In the genomic region with DNA sequence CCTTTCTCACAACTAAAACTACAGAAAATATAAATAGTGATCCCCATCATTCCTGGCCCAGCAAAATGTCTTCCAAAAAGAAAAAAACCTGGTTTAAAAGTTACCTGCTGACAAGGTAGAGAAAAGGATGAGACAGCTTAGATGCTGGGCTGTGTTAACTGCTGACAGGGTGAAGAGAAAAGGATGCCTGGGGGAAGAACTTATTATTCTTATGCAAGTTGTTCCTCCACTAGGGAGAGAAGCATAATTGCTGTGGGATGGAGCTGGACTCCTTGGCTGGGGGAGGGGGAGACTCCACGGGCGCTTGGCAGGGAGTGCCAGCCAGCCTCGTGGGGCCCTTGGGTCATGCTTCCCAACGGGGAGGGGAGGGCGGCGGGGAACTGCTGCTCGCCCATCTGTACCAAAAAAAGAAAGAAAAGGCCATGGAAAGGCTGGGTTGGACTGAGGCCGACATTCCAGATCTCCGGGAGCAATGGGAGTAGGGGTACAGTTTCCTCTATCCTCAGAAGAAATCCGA, we compare ENCODE assay signal across 21 cellular contexts. TPM values are rescaled to one million over a fixed set of nuclear protein-coding genes. Genes with fewer than 3 reads are reported as not detected.
DNase-seq lines count a peak whose midpoint lies in the region; ATAC-seq and TF ChIP-seq lines count a peak whose summit lies in the region.
"Had no signal": no experiment of that assay in that cellular context is flagged by ENCODE, and none has a peak within 500 bp of the region (broad histone marks: within the 10 kb centered on the region; RNA-seq: fewer than 3 reads in every experiment).

No MANE protein-coding gene starts in this region.

- H3K27ac ChIP-seq in smooth muscle cell (ENCODE audit: low read depth) (no peak overlapping the region), A673 (ENCODE audit: low read depth, low read length, poor library complexity, severe bottlenecking) (no peak overlapping the region)
- H3K27ac ChIP-seq: heart right ventricle, psoas muscle, SJSA1 had no signal

- H3K4me1 ChIP-seq in smooth muscle cell (ENCODE audit: low read depth) (peaks cover 7% of the 10 kb centered on the region), A673 (ENCODE audit: insufficient read depth, low read length, poor library complexity, severe bottlenecking) (no peaks in the 10 kb centered on the region)
- H3K4me1 ChIP-seq: heart right ventricle, psoas muscle, SJSA1 had no signal

- WGBS in smooth muscle cell (ENCODE audit: low lambda C conversion rate), result 46% methylated on average over 6 of the region's 10 CpGs

- CTCF ChIA-PET in WTC11 (lab: Charles Lee) (interaction anchor here (1.5 to 3.0 kb wide), 2 partner anchors 9 to 151 kb away, joined by 3 to 10 read pairs; no protein-coding TSS in a partner anchor), A673 (lab: Charles Lee) (no interaction called here)

- peak overlapping the region; percentile 74 for H3K4me2 ChIP-seq in smooth muscle cell

- peaks cover 16% of the 10 kb centered on the region for H3K36me3 Mint-ChIP-seq in WTC11
- H3K36me3 Mint-ChIP-seq: natural killer cell had no signal

- H3K9me3 Mint-ChIP-seq in WTC11, result peaks cover 23% of the 10 kb centered on the region
- H3K9me3 Mint-ChIP-seq: activated B cell treated with CpG ODN at 0.5 μM for 24 hours; activated CD8-positive, alpha-beta T cell treated with anti-CD3 and anti-CD28 coated beads for 36 hours; natural killer cell had no signal

- DNase-seq in H7 (peak; percentile 17), WTC11 (ENCODE audit: low spot score) (peak; percentile 24), smooth muscle cell (lab: John Stamatoyannopoulos, UW; ENCODE audit: unreplicated experiment) (no peak), A673 (ENCODE audit: low spot score) (no peak), NCI-H1436 (lab: John Stamatoyannopoulos, UW) (no peak)
- DNase-seq in stimulated activated CD4-positive, alpha-beta T cell treated with anti-CD3 and anti-CD28 coated beads, Interleukin-4, amount 100 ng/mL, for 24 hours, result no peak
- DNase-seq: activated B cell treated with CpG ODN at 0.5 μM for 24 hours; activated CD8-positive, alpha-beta T cell treated with anti-CD3 and anti-CD28 coated beads for 36 hours; activated naive CD4-positive, alpha-beta T cell treated with anti-CD3 and anti-CD28 coated beads, Interleukin-2, amount 50 U/mL, for 16 hours; activated T-cell treated with anti-CD3 and anti-CD28 coated beads, Interleukin-2, amount 50 U/mL, for 24 hours; DND-41; Kasumi-1; natural killer cell; NCI-H1105; NCI-H69; psoas muscle had no signal

- ATAC-seq in WTC11, result peak; percentile 66
- ATAC-seq: activated CD8-positive, alpha-beta T cell treated with anti-CD3 and anti-CD28 coated beads for 36 hours; psoas muscle had no signal

- H3K27me3 Mint-ChIP-seq in WTC11 (ENCODE audit: low read depth), result no peaks in the 10 kb centered on the region

- H3K4me3 ChIP-seq in H7 (ENCODE audit: insufficient read depth, low read depth, low read length) (peak overlapping the region; percentile 22; the same call in 1 of the 2 replicates), iPS-18c (ENCODE audit: insufficient read depth, low read depth, low read length) (peak overlapping the region; percentile 16; the same call in 1 of the 2 replicates), smooth muscle cell (peak overlapping the region; percentile 27), A673 (ENCODE audit: low read depth, low read length, poor library complexity, severe bottlenecking) (no peak overlapping the region)
- H3K4me3 ChIP-seq: psoas muscle, SJSA1 had no signal

- no peaks in the 10 kb centered on the region for H3K79me2 ChIP-seq in smooth muscle cell (ENCODE audit: low read depth)

- H3K27me3 ChIP-seq in H7 (ENCODE audit: control insufficient read depth, insufficient read depth, low read length) (no peaks in the 10 kb centered on the region), smooth muscle cell (ENCODE audit: low read depth) (no peaks in the 10 kb centered on the region), A673 (replicated peaks; ENCODE audit: insufficient read depth, low read depth, low read length, poor library complexity) (peaks cover 6% of the 10 kb centered on the region)

- H2AFZ ChIP-seq in smooth muscle cell (ENCODE audit: low read depth), result peak overlapping the region; percentile 90

- no TSS peak for BruUV-seq in A673 (replicated peaks; lab: Mats Ljungman, UMichigan)

- no peaks in the 10 kb centered on the region for H3K9me3 ChIP-seq in iPS-18c (ENCODE audit: control insufficient read depth, insufficient read depth, low read length)
- no peaks in the 10 kb centered on the region for H3K9me3 ChIP-seq in smooth muscle cell (replicated peaks; ENCODE audit: low read depth)
- H3K9me3 ChIP-seq in A673 (ENCODE audit: low read depth, low read length, poor library complexity, severe bottlenecking), result peaks cover 6% of the 10 kb centered on the region
- H3K9me3 ChIP-seq: SJSA1 had no signal

- no peaks in the 10 kb centered on the region for H4K20me1 ChIP-seq in smooth muscle cell (ENCODE audit: low read depth)

- no peak overlapping the region for H3K9ac ChIP-seq in smooth muscle cell (ENCODE audit: low read depth)

- peak overlapping the region; percentile 79 for H3K27ac Mint-ChIP-seq in WTC11
- H3K27ac Mint-ChIP-seq: activated B cell treated with CpG ODN at 0.5 μM for 24 hours; activated CD8-positive, alpha-beta T cell treated with anti-CD3 and anti-CD28 coated beads for 36 hours; activated T-cell treated with anti-CD3 and anti-CD28 coated beads, Interleukin-2, amount 50 U/mL, for 24 hours; natural killer cell had no signal

- H3K4me1 Mint-ChIP-seq in WTC11, result peaks cover 29% of the 10 kb centered on the region
- H3K4me1 Mint-ChIP-seq: activated B cell treated with CpG ODN at 0.5 μM for 24 hours, natural killer cell had no signal

- intact Hi-C loops in A673 (cut with micrococcal nuclease; ENCODE audit: unreplicated experiment), result no loop called here

- POLR2A ChIA-PET in WTC11 (lab: Charles Lee) (interaction anchor here (0.6 to 0.7 kb wide), 2 partner anchors 21 to 391 kb away, joined by 3 to 5 read pairs; no protein-coding TSS in a partner anchor), A673 (lab: Charles Lee; ENCODE audit: low non-redundant PET) (interaction anchor here (0.7 kb wide), 1 partner anchor 49 kb away, joined by 4 read pairs; no protein-coding TSS in a partner anchor)

- H3K4me3 Mint-ChIP-seq in WTC11, result peak overlapping the region; percentile 64
- H3K4me3 Mint-ChIP-seq: activated B cell treated with CpG ODN at 0.5 μM for 24 hours; activated CD8-positive, alpha-beta T cell treated with anti-CD3 and anti-CD28 coated beads for 36 hours; activated T-cell treated with anti-CD3 and anti-CD28 coated beads, Interleukin-2, amount 50 U/mL, for 24 hours; natural killer cell had no signal

- TF ChIP-seq CTCF in WTC11 (IDR thresholded peaks at IDR 0.05) (no peak), smooth muscle cell (IDR thresholded peaks at IDR 0.05; ENCODE audit: borderline replicate concordance, insufficient read depth, poor library complexity, severe bottlenecking) (no peak), A673 (conservative IDR thresholded peaks at IDR 0.05; ENCODE audit: low read depth, low read length) (no peak)

- H3F3A ChIP-seq in smooth muscle cell (ENCODE audit: low read depth), result no peaks in the 10 kb centered on the region

- no peaks in the 10 kb centered on the region for H3K36me3 ChIP-seq in H7 (replicated peaks; ENCODE audit: control insufficient read depth, insufficient read depth, low read length)
- no peaks in the 10 kb centered on the region for H3K36me3 ChIP-seq in smooth muscle cell (ENCODE audit: low read depth)
- no peaks in the 10 kb centered on the region for H3K36me3 ChIP-seq in A673 (ENCODE audit: insufficient read depth, low read length, poor library complexity, severe bottlenecking)
- H3K36me3 ChIP-seq: heart right ventricle, SJSA1 had no signal

TF ChIP-seq in WTC11, 78 proteins besides CTCF, POLR2A, EP300 and RAD21:
- TF ChIP-seq ZNF219 (CRISPR knock-in tag; IDR thresholded peaks at IDR 0.05; ENCODE audit: borderline replicate concordance) (no peak), PRRX2 (CRISPR knock-in tag; IDR thresholded peaks at IDR 0.05) (no peak), ZNF423 (CRISPR knock-in tag; IDR thresholded peaks at IDR 0.05) (no peak), GRHL2 (CRISPR knock-in tag; IDR thresholded peaks at IDR 0.05; ENCODE audit: insufficient replicate concordance, severe bottlenecking) (no peak)

RNA-seq across cellular contexts. Expression of a gene that starts 47.1 kb away (rescaled TPM):
- total RNA-seq in H7 (2014; rRNA removed; shearing (Covaris generic)), result not detected in 2 replicates
- 0.34 TPM in 1 of 3 replicates, not detected in the others for total RNA-seq in WTC11 (2021)
- total RNA-seq in smooth muscle cell, result not detected in 2 replicates
- not detected in 2 replicates for polyA plus RNA-seq in smooth muscle cell
- 0.41 TPM in 1 of 2 replicates, not detected in the other for total RNA-seq in A673 (2021)
- total RNA-seq: activated B cell treated with CpG ODN at 0.5 μM for 24 hours; activated CD8-positive, alpha-beta T cell treated with anti-CD3 and anti-CD28 coated beads for 36 hours; heart right ventricle; natural killer cell; psoas muscle; SJSA1; T-helper 2 cell treated with Interferon-gamma antibody and Interleukin-4, amounts not matched to agents 100 ng/mL and 5 ng/mL, for 36 hours had no signal
- polyA plus RNA-seq: heart right ventricle, keratinocyte, psoas muscle had no signal

Comparison
In these comparisons a context has a peak if more than half of its experiments do, and no peak if none do; other contexts are left out.
1. DNase-seq: peak in H7 (single experiment) and WTC11 (single experiment); none in smooth muscle cell (single experiment), A673 (single experiment), NCI-H1436 (single experiment) and stimulated activated CD4-positive, alpha-beta T cell treated with anti-CD3 and anti-CD28 coated beads, Interleukin-4, amount 100 ng/mL, for 24 hours (single experiment).